8 cellular contexts compared by ENCODE assay signal in genomic region chr15:40906947-40907802, GRCh38. TPM values are rescaled to one million over a fixed set of nuclear protein-coding genes. Genes with fewer than 3 reads are reported as not detected.
DNase-seq lines count a peak whose midpoint lies in the region; ATAC-seq and TF ChIP-seq lines count a peak whose summit lies in the region.

No MANE protein-coding gene starts in this region.

- DNase-seq in WERI-Rb-1 (peak; percentile 63), dorsolateral prefrontal cortex (peak in 3 of 10 donors; percentile 39 to 70 (median 61)), mesothelial cell of epicardium (ENCODE audit: low spot score in 2 of 2, unreplicated experiment in 2 of 2) (no peak), tibial artery (no peak), GM19238 (ENCODE audit: insufficient read length, low spot score) (no peak)

- H3K27me3 Mint-ChIP-seq in mesothelial cell of epicardium (ENCODE audit: low read depth): no peaks in the 10 kb centered on the region

- peak overlapping the region; percentile 32; the same call in 1 of the 2 replicates for H3K27ac ChIP-seq in DOHH2 (ENCODE audit: low read depth, low read length)
- peak overlapping the region; percentile 53 for H3K27ac ChIP-seq in KMS-11
- H3K27ac ChIP-seq in WERI-Rb-1: peak overlapping the region; percentile 76
- peak overlapping the region in 58 of 59 donors; percentile 21 to 92 (median 78) for H3K27ac ChIP-seq in dorsolateral prefrontal cortex
- peak overlapping the region; percentile 84 to 93 for H3K27ac ChIP-seq in tibial artery

- no peak overlapping the region for H3K27ac Mint-ChIP-seq in mesothelial cell of epicardium

- no peak for ATAC-seq in HG03139 (IDR thresholded peaks at IDR 0.05; ENCODE audit: unreplicated experiment)

- H3K36me3 Mint-ChIP-seq in mesothelial cell of epicardium: peaks cover 13% of the 10 kb centered on the region

- H3K79me2 ChIP-seq in DOHH2 (ENCODE audit: control insufficient read depth, low read length): peaks cover 9% of the 10 kb centered on the region; the same call in 1 of the 2 replicates
- H3K79me2 ChIP-seq in KMS-11 (ENCODE audit: insufficient read depth, low read depth): no peaks in the 10 kb centered on the region

- H3K4me1 ChIP-seq in DOHH2 (ENCODE audit: control insufficient read depth, low read length): peaks cover 44% of the 10 kb centered on the region
- H3K4me1 ChIP-seq in KMS-11 (ENCODE audit: low read depth, poor library complexity, severe bottlenecking): peaks cover 40% of the 10 kb centered on the region
- peaks cover 12 to 36% (median 25%) of the 10 kb centered on the region in 4 donors for H3K4me1 ChIP-seq in tibial artery

- H4K20me1 ChIP-seq in DOHH2 (ENCODE audit: control insufficient read depth, insufficient read depth, low read depth, low read length) (no peaks in the 10 kb centered on the region), KMS-11 (ENCODE audit: insufficient read depth) (no peaks in the 10 kb centered on the region)

- no peaks in the 10 kb centered on the region for H3K9me3 ChIP-seq in DOHH2 (ENCODE audit: control insufficient read depth, insufficient read depth, low read length)
- no peaks in the 10 kb centered on the region for H3K9me3 ChIP-seq in WERI-Rb-1 (ENCODE audit: severe bottlenecking)
- H3K9me3 ChIP-seq in tibial artery: no peaks in the 10 kb centered on the region

- peaks cover 27% of the 10 kb centered on the region for H3K36me3 ChIP-seq in DOHH2 (ENCODE audit: control insufficient read depth, low read length)
- H3K36me3 ChIP-seq in KMS-11 (ENCODE audit: insufficient read depth): no peaks in the 10 kb centered on the region
- H3K36me3 ChIP-seq in WERI-Rb-1: peaks cover 30% of the 10 kb centered on the region
- H3K36me3 ChIP-seq in tibial artery: peaks cover 16 to 17% (median 17%) of the 10 kb centered on the region in 3 donors

- H3K9me2 ChIP-seq in DOHH2 (replicated peaks; ENCODE audit: control insufficient read depth, low read length): no peaks in the 10 kb centered on the region

- intact Hi-C loops in dorsolateral prefrontal cortex (cut with DNase I): loop anchor here (2.0 to 10.0 kb wide), 5 partner anchors 35 to 425 kb away; partner anchors contain the start of genes INO80 (in 1 of the 2), NUSAP1 (in 1 of the 2) and OIP5 (in 1 of the 2)
- intact Hi-C loops in tibial artery (cut with DNase I; ENCODE audit: low total_unique reads): loop anchor here (2.0 to 10.0 kb wide), 4 partner anchors 35 to 275 kb away; partner anchors contain the start of gene INO80

- peak overlapping the region; percentile 69 for H3K9ac ChIP-seq in KMS-11

- H3K4me1 Mint-ChIP-seq in mesothelial cell of epicardium: peaks cover 27% of the 10 kb centered on the region

- H3F3A ChIP-seq in DOHH2 (ENCODE audit: control insufficient read depth, insufficient read depth): peaks cover 9% of the 10 kb centered on the region; the same call in 1 of the 2 replicates

- no peaks in the 10 kb centered on the region for H3K9me3 Mint-ChIP-seq in mesothelial cell of epicardium

- H3K4me2 ChIP-seq in DOHH2 (ENCODE audit: low read length): peak overlapping the region; percentile 100
- peak overlapping the region; percentile 99 for H3K4me2 ChIP-seq in KMS-11

- peak overlapping the region; percentile 66 for H3K4me3 Mint-ChIP-seq in mesothelial cell of epicardium

- H2AFZ ChIP-seq in KMS-11 (ENCODE audit: low read depth): peak overlapping the region; percentile 98

- no peaks in the 10 kb centered on the region for H3K27me3 ChIP-seq in DOHH2 (ENCODE audit: control insufficient read depth, low read length)
- no peaks in the 10 kb centered on the region for H3K27me3 ChIP-seq in KMS-11 (ENCODE audit: insufficient read depth, low read depth)
- H3K27me3 ChIP-seq in WERI-Rb-1 (ENCODE audit: insufficient read depth, low read depth, severe bottlenecking): no peaks in the 10 kb centered on the region
- no peaks in the 10 kb centered on the region for H3K27me3 ChIP-seq in dorsolateral prefrontal cortex
- H3K27me3 ChIP-seq in tibial artery: no peaks in the 10 kb centered on the region

- H3K4me3 ChIP-seq in DOHH2 (ENCODE audit: low read length) (peak overlapping the region; percentile 82), KMS-11 (IDR thresholded peaks at IDR 0.05; ENCODE audit: insufficient read depth, low read depth, low read length) (no peak overlapping the region), WERI-Rb-1 (ENCODE audit: low read depth, low read length) (peak overlapping the region; percentile 57), dorsolateral prefrontal cortex (peak overlapping the region; percentile 22 to 71 (median 49)), tibial artery (peak overlapping the region; percentile 38 to 56)

- peak; percentile 4 for TF ChIP-seq CTCF in DOHH2 (IDR thresholded peaks at IDR 0.05; ENCODE audit: low read depth, low read length, poor library complexity, severe bottlenecking)
- no peak; the same call in 1 of the 2 replicates for TF ChIP-seq CTCF in KMS-11 (conservative IDR thresholded peaks at IDR 0.05; ENCODE audit: low read depth, low read length)
- TF ChIP-seq CTCF in WERI-Rb-1 (IDR thresholded peaks at IDR 0.05; ENCODE audit: low read depth, low read length): no peak
- peak in 3 of 56 donors; percentile 10 to 16 (median 11) for TF ChIP-seq CTCF in dorsolateral prefrontal cortex (IDR thresholded peaks at IDR 0.05 in 54 of 56, conservative IDR thresholded peaks at IDR 0.05 in 2 of 56; ENCODE audit: low read depth in 1 of 56, partially characterized antibody in 56 of 56)
- TF ChIP-seq CTCF in mesothelial cell of epicardium (IDR thresholded peaks at IDR 0.05; ENCODE audit: unreplicated experiment): no peak
- TF ChIP-seq CTCF in tibial artery (IDR thresholded peaks at IDR 0.05): no peak

RNA-seq across cellular contexts. Expression of gene VPS18, which starts 12.9 kb away (rescaled TPM):
- total RNA-seq in dorsolateral prefrontal cortex (10 to 100 TPM; 19.3 to 39.4 (median 29.9) TPM), mesothelial cell of epicardium (30.1 to 31.2 TPM (median 30.5 TPM) in 3 replicates)

RNA-seq across cellular contexts. Expression of gene DLL4, which starts 22.0 kb away (rescaled TPM):
- total RNA-seq in dorsolateral prefrontal cortex (10 to 100 TPM in 41 of 120 experiments, 1 to 10 TPM in 79; 2.2 to 25.3 (median 7.9) TPM), mesothelial cell of epicardium (0.20 to 0.31 TPM (median 0.24 TPM) in 3 replicates)

RNA-seq across cellular contexts. Expression of gene RHOV, which starts 33.1 kb away (rescaled TPM):
- total RNA-seq in dorsolateral prefrontal cortex (1 to 10 TPM in 113 of 120 experiments, under 1 TPM in 7; 0.46 to 6.2 (median 2.5) TPM), mesothelial cell of epicardium (3.4 to 4.4 TPM (median 3.4 TPM) in 3 replicates)

RNA-seq across cellular contexts. Expression of gene CHAC1, which starts 46.1 kb away (rescaled TPM):
- total RNA-seq in dorsolateral prefrontal cortex (10 to 100 TPM in 48 of 120 experiments, 1 to 10 TPM in 72; 2.8 to 19.8 (median 9.3) TPM), mesothelial cell of epicardium (2.7 to 3.2 TPM (median 3.1 TPM) in 3 replicates)

Comparison
In these comparisons a context has a peak if more than half of its experiments do, and no peak if none do; other contexts are left out.
1. H3K27ac ChIP-seq: peak in every context shown above with its lines; median percentile 88 in tibial artery; 78 in dorsolateral prefrontal cortex; 76 in WERI-Rb-1; 53 in KMS-11; 32 in DOHH2.